Comparison of ENCODE assay signal across 1 cellular context in genomic region chr4:78667764-78668163, GRCh38.
TF ChIP-seq lines count a peak whose summit lies in the region.

No MANE protein-coding gene starts in this region.

TF ChIP-seq in GM12878, 131 proteins besides CTCF, POLR2A, EP300 and RAD21 (continued from another document):
- TF ChIP-seq, protein P1, sequence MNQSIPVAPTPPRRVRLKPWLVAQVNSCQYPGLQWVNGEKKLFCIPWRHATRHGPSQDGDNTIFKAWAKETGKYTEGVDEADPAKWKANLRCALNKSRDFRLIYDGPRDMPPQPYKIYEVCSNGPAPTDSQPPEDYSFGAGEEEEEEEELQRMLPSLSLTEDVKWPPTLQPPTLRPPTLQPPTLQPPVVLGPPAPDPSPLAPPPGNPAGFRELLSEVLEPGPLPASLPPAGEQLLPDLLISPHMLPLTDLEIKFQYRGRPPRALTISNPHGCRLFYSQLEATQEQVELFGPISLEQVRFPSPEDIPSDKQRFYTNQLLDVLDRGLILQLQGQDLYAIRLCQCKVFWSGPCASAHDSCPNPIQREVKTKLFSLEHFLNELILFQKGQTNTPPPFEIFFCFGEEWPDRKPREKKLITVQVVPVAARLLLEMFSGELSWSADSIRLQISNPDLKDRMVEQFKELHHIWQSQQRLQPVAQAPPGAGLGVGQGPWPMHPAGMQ (IDR thresholded peaks at IDR 0.05; ENCODE audit: borderline replicate concordance): no peak
- TF ChIP-seq SRF (IDR thresholded peaks at IDR 0.05; ENCODE audit: low read depth in 2 of 2, low read length in 2 of 2) (no peak), ZNF217 (IDR thresholded peaks at IDR 0.05) (no peak), ZNF687 (IDR thresholded peaks at IDR 0.05) (0 out of 2 replicates have a peak, but pooled peaks have one; percentile 17), RUNX3 (IDR thresholded peaks at IDR 0.05; ENCODE audit: low read length) (peak; percentile 66)
- TF ChIP-seq, protein P2, sequence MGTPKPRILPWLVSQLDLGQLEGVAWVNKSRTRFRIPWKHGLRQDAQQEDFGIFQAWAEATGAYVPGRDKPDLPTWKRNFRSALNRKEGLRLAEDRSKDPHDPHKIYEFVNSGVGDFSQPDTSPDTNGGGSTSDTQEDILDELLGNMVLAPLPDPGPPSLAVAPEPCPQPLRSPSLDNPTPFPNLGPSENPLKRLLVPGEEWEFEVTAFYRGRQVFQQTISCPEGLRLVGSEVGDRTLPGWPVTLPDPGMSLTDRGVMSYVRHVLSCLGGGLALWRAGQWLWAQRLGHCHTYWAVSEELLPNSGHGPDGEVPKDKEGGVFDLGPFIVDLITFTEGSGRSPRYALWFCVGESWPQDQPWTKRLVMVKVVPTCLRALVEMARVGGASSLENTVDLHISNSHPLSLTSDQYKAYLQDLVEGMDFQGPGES (IDR thresholded peaks at IDR 0.05): no peak
